In the genomic region with DNA sequence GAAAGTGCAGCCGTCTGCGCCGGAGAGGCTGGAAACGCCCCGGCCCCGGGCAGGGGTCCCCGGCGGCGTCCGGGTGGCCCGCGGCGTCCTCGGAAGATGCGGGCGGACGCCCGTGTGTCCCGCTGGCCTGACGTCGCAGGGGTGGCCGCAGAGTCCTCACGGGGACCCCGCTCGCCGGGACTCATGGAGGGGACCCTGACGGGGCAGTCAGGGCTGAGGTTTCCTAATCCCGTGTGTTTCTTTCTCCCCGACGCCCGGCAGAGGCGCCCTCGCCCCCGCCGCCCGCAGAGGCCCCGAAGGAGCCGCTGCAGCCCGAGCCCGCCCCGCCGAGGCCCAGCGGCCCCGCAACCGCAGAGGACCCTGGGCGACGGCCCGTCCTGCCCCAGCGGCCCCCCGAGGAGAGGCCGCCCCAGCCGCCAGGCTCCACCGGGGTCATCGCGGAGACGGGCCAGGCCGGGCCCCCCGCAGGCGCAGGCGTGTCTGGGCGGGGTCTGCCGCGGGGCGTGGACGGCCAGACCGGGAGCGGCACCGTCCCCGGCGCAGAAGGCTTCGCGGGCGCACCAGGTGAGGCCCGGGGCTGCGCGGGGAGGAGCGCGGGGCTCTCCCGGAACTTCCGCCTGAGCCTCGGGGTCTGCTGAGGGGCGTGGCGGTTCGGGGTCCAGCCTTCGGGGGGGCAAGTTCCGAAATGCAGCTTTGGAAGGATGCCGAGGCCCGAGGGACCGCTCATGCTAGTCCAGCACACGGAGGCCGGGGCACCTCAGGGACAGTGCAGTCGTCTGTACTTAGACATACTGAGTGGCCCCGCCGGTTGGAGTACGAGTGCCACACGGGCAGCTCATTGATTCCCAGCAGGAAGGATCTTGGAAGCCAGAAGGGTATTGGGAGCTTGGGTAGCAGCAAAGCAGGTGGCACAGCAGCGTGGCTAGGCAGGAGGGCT, we compare ENCODE assay signal across 1 cellular context.
TF ChIP-seq lines count a peak whose summit lies in the region.

No MANE protein-coding gene starts in this region.

TF ChIP-seq in GM12878, 131 proteins besides CTCF, POLR2A, EP300 and RAD21 (continued from another document):
- no peak for TF ChIP-seq JUNB (IDR thresholded peaks at IDR 0.05)
- TF ChIP-seq POLR2AphosphoS2 (IDR thresholded peaks at IDR 0.05; ENCODE audit: low read depth, low read length), result no peak
- 0 out of 2 replicates have a peak, but pooled peaks have one; percentile 51 for TF ChIP-seq ZNF687 (IDR thresholded peaks at IDR 0.05)
- no peak for TF ChIP-seq SUPT20H (IDR thresholded peaks at IDR 0.05; ENCODE audit: borderline replicate concordance, control insufficient read depth, low read depth, low read length)
- no peak for TF ChIP-seq PML (IDR thresholded peaks at IDR 0.05; ENCODE audit: low read length)
- no peak for TF ChIP-seq KLF5 (IDR thresholded peaks at IDR 0.05; ENCODE audit: partially characterized antibody)
- no peak for TF ChIP-seq ZBTB33 (IDR thresholded peaks at IDR 0.05)
- no peak for TF ChIP-seq FOS (IDR thresholded peaks at IDR 0.05; ENCODE audit: borderline replicate concordance, extremely low read depth, insufficient read length)
- peak; percentile 16; the same call in 1 of the 2 replicates for TF ChIP-seq ZNF592 (IDR thresholded peaks at IDR 0.05)
- peak; percentile 10; the same call in 1 of the 2 replicates for TF ChIP-seq DPF2 (IDR thresholded peaks at IDR 0.05)
- peak; percentile 23; the same call in 1 of the 2 replicates for TF ChIP-seq NRF1 (conservative IDR thresholded peaks at IDR 0.05; ENCODE audit: low read depth, low read length)
- no peak for TF ChIP-seq ZBED1 (IDR thresholded peaks at IDR 0.05; ENCODE audit: borderline replicate concordance)
- TF ChIP-seq, protein P1, sequence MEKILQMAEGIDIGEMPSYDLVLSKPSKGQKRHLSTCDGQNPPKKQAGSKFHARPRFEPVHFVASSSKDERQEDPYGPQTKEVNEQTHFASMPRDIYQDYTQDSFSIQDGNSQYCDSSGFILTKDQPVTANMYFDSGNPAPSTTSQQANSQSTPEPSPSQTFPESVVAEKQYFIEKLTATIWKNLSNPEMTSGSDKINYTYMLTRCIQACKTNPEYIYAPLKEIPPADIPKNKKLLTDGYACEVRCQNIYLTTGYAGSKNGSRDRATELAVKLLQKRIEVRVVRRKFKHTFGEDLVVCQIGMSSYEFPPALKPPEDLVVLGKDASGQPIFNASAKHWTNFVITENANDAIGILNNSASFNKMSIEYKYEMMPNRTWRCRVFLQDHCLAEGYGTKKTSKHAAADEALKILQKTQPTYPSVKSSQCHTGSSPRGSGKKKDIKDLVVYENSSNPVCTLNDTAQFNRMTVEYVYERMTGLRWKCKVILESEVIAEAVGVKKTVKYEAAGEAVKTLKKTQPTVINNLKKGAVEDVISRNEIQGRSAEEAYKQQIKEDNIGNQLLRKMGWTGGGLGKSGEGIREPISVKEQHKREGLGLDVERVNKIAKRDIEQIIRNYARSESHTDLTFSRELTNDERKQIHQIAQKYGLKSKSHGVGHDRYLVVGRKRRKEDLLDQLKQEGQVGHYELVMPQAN (conservative IDR thresholded peaks at IDR 0.05), result 0 out of 2 replicates have a peak, but pooled peaks have one; percentile 57
- TF ChIP-seq MEF2B (IDR thresholded peaks at IDR 0.05; ENCODE audit: partially characterized antibody, poor library complexity, severe bottlenecking), result no peak
- TF ChIP-seq SMARCA5 (IDR thresholded peaks at IDR 0.05), result peak; percentile 69; the same call in 1 of the 2 replicates
- TF ChIP-seq CHD4 (IDR thresholded peaks at IDR 0.05), result no peak
